In the genomic region with DNA sequence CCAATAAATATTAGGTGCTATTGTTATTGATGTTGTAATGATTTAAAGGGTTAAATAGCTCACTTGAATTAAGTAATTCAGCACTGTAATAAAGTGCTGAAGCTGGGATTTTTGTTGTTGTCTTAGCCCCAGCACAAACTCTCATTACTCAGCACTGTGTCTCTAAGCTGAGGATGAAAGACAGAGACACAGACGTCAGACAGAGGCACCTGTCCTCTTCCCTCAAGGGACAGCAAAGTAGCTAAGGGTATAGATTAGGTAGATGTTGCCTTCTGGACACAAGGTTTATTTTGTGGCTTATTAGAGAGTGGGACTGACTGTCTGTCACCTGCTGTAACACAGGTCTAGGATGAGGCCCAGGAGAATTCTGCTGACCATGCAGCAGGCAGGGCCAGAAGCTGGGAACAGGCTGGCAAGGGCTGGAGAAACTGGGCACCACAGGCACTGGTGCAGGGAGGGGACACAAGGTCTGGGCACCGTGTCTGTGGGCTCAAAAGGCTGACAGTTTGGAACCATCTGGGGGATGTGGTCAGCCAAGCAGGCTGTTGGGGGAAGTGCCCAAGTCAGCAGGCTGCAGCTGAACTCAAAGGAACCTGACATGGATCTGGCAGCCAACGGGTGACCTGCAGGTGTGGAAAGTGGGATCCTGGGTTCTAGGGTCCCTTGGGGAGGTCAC, we compare ENCODE assay signal across 1 cellular context.
TF ChIP-seq lines count a peak whose summit lies in the region.

No MANE protein-coding gene starts in this region.

TF ChIP-seq in GM23338, 12 proteins besides CTCF, POLR2A, EP300 and RAD21 (continued from another document):
- TF ChIP-seq, protein P1, sequence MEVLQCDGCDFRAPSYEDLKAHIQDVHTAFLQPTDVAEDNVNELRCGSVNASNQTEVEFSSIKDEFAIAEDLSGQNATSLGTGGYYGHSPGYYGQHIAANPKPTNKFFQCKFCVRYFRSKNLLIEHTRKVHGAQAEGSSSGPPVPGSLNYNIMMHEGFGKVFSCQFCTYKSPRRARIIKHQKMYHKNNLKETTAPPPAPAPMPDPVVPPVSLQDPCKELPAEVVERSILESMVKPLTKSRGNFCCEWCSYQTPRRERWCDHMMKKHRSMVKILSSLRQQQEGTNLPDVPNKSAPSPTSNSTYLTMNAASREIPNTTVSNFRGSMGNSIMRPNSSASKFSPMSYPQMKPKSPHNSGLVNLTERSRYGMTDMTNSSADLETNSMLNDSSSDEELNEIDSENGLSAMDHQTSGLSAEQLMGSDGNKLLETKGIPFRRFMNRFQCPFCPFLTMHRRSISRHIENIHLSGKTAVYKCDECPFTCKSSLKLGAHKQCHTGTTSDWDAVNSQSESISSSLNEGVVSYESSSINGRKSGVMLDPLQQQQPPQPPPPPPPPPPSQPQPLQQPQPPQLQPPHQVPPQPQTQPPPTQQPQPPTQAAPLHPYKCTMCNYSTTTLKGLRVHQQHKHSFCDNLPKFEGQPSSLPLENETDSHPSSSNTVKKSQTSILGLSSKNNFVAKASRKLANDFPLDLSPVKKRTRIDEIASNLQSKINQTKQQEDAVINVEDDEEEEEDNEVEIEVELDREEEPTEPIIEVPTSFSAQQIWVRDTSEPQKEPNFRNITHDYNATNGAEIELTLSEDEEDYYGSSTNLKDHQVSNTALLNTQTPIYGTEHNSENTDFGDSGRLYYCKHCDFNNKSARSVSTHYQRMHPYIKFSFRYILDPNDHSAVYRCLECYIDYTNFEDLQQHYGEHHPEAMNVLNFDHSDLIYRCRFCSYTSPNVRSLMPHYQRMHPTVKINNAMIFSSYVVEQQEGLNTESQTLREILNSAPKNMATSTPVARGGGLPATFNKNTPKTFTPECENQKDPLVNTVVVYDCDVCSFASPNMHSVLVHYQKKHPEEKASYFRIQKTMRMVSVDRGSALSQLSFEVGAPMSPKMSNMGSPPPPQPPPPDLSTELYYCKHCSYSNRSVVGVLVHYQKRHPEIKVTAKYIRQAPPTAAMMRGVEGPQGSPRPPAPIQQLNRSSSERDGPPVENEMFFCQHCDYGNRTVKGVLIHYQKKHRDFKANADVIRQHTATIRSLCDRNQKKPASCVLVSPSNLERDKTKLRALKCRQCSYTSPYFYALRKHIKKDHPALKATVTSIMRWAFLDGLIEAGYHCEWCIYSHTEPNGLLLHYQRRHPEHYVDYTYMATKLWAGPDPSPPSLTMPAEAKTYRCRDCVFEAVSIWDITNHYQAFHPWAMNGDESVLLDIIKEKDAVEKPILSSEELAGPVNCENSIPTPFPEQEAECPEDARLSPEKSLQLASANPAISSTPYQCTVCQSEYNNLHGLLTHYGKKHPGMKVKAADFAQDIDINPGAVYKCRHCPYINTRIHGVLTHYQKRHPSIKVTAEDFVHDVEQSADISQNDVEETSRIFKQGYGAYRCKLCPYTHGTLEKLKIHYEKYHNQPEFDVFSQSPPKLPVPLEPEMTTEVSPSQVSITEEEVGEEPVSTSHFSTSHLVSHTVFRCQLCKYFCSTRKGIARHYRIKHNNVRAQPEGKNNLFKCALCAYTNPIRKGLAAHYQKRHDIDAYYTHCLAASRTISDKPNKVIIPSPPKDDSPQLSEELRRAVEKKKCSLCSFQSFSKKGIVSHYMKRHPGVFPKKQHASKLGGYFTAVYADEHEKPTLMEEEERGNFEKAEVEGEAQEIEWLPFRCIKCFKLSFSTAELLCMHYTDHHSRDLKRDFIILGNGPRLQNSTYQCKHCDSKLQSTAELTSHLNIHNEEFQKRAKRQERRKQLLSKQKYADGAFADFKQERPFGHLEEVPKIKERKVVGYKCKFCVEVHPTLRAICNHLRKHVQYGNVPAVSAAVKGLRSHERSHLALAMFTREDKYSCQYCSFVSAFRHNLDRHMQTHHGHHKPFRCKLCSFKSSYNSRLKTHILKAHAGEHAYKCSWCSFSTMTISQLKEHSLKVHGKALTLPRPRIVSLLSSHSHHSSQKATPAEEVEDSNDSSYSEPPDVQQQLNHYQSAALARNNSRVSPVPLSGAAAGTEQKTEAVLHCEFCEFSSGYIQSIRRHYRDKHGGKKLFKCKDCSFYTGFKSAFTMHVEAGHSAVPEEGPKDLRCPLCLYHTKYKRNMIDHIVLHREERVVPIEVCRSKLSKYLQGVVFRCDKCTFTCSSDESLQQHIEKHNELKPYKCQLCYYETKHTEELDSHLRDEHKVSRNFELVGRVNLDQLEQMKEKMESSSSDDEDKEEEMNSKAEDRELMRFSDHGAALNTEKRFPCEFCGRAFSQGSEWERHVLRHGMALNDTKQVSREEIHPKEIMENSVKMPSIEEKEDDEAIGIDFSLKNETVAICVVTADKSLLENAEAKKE (CRISPR knock-in tag; IDR thresholded peaks at IDR 0.05), result no peak
- no peak for TF ChIP-seq POLR2AphosphoS5 (IDR thresholded peaks at IDR 0.05; ENCODE audit: low read depth)
- TF ChIP-seq ZNF331 (CRISPR knock-in tag; IDR thresholded peaks at IDR 0.05; ENCODE audit: low read depth), result no peak
- TF ChIP-seq EZH2 (IDR thresholded peaks at IDR 0.05; ENCODE audit: low read depth, unreplicated experiment), result no peak
- no peak for TF ChIP-seq EZH2phosphoT487 (IDR thresholded peaks at IDR 0.05; ENCODE audit: unreplicated experiment)
- TF ChIP-seq JUNB (IDR thresholded peaks at IDR 0.05; ENCODE audit: unreplicated experiment), result no peak
- TF ChIP-seq CREB1 (CRISPR knock-in tag; IDR thresholded peaks at IDR 0.05; ENCODE audit: low read depth), result no peak
- TF ChIP-seq, protein P2, sequence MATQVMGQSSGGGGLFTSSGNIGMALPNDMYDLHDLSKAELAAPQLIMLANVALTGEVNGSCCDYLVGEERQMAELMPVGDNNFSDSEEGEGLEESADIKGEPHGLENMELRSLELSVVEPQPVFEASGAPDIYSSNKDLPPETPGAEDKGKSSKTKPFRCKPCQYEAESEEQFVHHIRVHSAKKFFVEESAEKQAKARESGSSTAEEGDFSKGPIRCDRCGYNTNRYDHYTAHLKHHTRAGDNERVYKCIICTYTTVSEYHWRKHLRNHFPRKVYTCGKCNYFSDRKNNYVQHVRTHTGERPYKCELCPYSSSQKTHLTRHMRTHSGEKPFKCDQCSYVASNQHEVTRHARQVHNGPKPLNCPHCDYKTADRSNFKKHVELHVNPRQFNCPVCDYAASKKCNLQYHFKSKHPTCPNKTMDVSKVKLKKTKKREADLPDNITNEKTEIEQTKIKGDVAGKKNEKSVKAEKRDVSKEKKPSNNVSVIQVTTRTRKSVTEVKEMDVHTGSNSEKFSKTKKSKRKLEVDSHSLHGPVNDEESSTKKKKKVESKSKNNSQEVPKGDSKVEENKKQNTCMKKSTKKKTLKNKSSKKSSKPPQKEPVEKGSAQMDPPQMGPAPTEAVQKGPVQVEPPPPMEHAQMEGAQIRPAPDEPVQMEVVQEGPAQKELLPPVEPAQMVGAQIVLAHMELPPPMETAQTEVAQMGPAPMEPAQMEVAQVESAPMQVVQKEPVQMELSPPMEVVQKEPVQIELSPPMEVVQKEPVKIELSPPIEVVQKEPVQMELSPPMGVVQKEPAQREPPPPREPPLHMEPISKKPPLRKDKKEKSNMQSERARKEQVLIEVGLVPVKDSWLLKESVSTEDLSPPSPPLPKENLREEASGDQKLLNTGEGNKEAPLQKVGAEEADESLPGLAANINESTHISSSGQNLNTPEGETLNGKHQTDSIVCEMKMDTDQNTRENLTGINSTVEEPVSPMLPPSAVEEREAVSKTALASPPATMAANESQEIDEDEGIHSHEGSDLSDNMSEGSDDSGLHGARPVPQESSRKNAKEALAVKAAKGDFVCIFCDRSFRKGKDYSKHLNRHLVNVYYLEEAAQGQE (IDR thresholded peaks at IDR 0.05; ENCODE audit: unreplicated experiment), result no peak
